31 cellular contexts compared by ENCODE assay signal in genomic region chr11:79648766-79649545, GRCh38.
"Had no signal": no experiment of that assay in that cellular context is flagged by ENCODE, and none has a peak within 500 bp of the region (broad histone marks: within the 10 kb centered on the region; RNA-seq: fewer than 3 reads in every experiment).

No MANE protein-coding gene starts in this region.

- H3K27ac ChIP-seq: colonic mucosa, epithelial cell of prostate, gastroesophageal sphincter, heart left ventricle, neural progenitor cell, parathyroid adenoma, prostate gland, right atrium auricular region, sigmoid colon, skin epidermis, thyroid gland had no signal

- H3K4me2 ChIP-seq: neural progenitor cell had no signal

- DNase-seq: colonic mucosa; effector CD8-positive, alpha-beta T cell; endodermal cell; foreskin fibroblast; heart left ventricle; hippocampal formation; left cardiac atrium; left ventricle myocardium superior; mesenchymal stem cell; mucosa of descending colon; naive B cell; sigmoid colon; stimulated activated CD4-positive, alpha-beta T cell treated with anti-CD3 and anti-CD28 coated beads, Interleukin-15, amount 100 ng/mL, for 24 hours; stimulated activated CD4-positive, alpha-beta T cell treated with anti-CD3 and anti-CD28 coated beads, Interleukin-2, amount 100 ng/mL, for 48 hours; stimulated activated naive CD4-positive, alpha-beta T cell; stimulated activated naive CD8-positive, alpha-beta T cell treated with anti-CD3 and anti-CD28 coated beads, Interleukin-15, amount 100 ng/mL, for 72 hours; thyroid gland had no signal

- H3K36me3 ChIP-seq: colonic mucosa, gastroesophageal sphincter, heart left ventricle, neural progenitor cell, prostate gland, right atrium auricular region, sigmoid colon, thyroid gland had no signal

- H3K36me3 Mint-ChIP-seq: mesothelial cell of epicardium; naive B cell; natural killer cell treated with Interleukin-12 subunit alpha and Interleukin-12 subunit beta and Interleukin-15 and Interleukin-18, amount 100 ng/mL, for 72 hours; neural progenitor cell; type B pancreatic cell had no signal

- H2AFZ ChIP-seq: neural progenitor cell, parathyroid adenoma had no signal

- H3K27ac Mint-ChIP-seq: dendritic cell treated with granulocyte-macrophage colony-stimulating factor and Interleukin-4, amounts not matched to agents 40 ng/mL and 50 ng/mL, for 4 days; endodermal cell; mesothelial cell of epicardium; naive B cell; natural killer cell treated with Interleukin-12 subunit alpha and Interleukin-12 subunit beta and Interleukin-15 and Interleukin-18, amount 100 ng/mL, for 72 hours; neural progenitor cell; stimulated activated naive CD8-positive, alpha-beta T cell treated with anti-CD3 and anti-CD28 coated beads, Interleukin-15, amount 100 ng/mL, for 72 hours; type B pancreatic cell had no signal

- H3K4me3 Mint-ChIP-seq: central memory CD8-positive, alpha-beta T cell; dendritic cell treated with granulocyte-macrophage colony-stimulating factor and Interleukin-4, amounts not matched to agents 40 ng/mL and 50 ng/mL, for 4 days; endodermal cell; mesothelial cell of epicardium; naive B cell; natural killer cell treated with Interleukin-12 subunit alpha and Interleukin-12 subunit beta and Interleukin-15 and Interleukin-18, amount 100 ng/mL, for 72 hours; neural progenitor cell; stimulated activated naive CD8-positive, alpha-beta T cell treated with anti-CD3 and anti-CD28 coated beads, Interleukin-15, amount 100 ng/mL, for 72 hours; type B pancreatic cell had no signal

- H3K4me1 ChIP-seq: colonic mucosa, gastroesophageal sphincter, heart left ventricle, parathyroid adenoma, prostate gland, right atrium auricular region, sigmoid colon, thyroid gland had no signal

- H3K27me3 ChIP-seq: colonic mucosa, heart left ventricle, neural progenitor cell, right atrium auricular region, sigmoid colon, thyroid gland had no signal

- H3K4me3 ChIP-seq: colonic mucosa, gastroesophageal sphincter, heart left ventricle, mucosa of descending colon, neural progenitor cell, prostate gland, right atrium auricular region, sigmoid colon, skin epidermis, thyroid gland had no signal

- H3K9me3 Mint-ChIP-seq: endodermal cell, mesothelial cell of epicardium, neural progenitor cell, type B pancreatic cell had no signal

- H3K79me2 ChIP-seq: parathyroid adenoma had no signal

- H3K9me3 ChIP-seq: colonic mucosa, gastroesophageal sphincter, heart left ventricle, mucosa of descending colon, prostate gland, right atrium auricular region, sigmoid colon, thyroid gland had no signal

- H3K27me3 Mint-ChIP-seq: central memory CD8-positive, alpha-beta T cell; dendritic cell treated with granulocyte-macrophage colony-stimulating factor and Interleukin-4, amounts not matched to agents 40 ng/mL and 50 ng/mL, for 4 days; naive B cell; natural killer cell treated with Interleukin-12 subunit alpha and Interleukin-12 subunit beta and Interleukin-15 and Interleukin-18, amount 100 ng/mL, for 72 hours; stimulated activated naive CD8-positive, alpha-beta T cell treated with anti-CD3 and anti-CD28 coated beads, Interleukin-15, amount 100 ng/mL, for 72 hours had no signal

- ATAC-seq: esophagus mucosa; gastroesophageal sphincter; heart left ventricle; left cardiac atrium; left ventricle myocardium superior; mucosa of descending colon; natural killer cell treated with Interleukin-12 subunit alpha and Interleukin-12 subunit beta and Interleukin-15 and Interleukin-18, amount 100 ng/mL, for 72 hours; stimulated activated naive CD8-positive, alpha-beta T cell treated with anti-CD3 and anti-CD28 coated beads, Interleukin-15, amount 100 ng/mL, for 72 hours had no signal

- H3K4me1 Mint-ChIP-seq: central memory CD8-positive, alpha-beta T cell; mesothelial cell of epicardium; naive B cell; stimulated activated naive CD8-positive, alpha-beta T cell treated with anti-CD3 and anti-CD28 coated beads, Interleukin-15, amount 100 ng/mL, for 72 hours had no signal

- FAIRE-seq: islet of Langerhans had no signal

- H3K9ac ChIP-seq: neural progenitor cell, parathyroid adenoma had no signal
